8 cellular contexts compared by ENCODE assay signal in the genomic region with DNA sequence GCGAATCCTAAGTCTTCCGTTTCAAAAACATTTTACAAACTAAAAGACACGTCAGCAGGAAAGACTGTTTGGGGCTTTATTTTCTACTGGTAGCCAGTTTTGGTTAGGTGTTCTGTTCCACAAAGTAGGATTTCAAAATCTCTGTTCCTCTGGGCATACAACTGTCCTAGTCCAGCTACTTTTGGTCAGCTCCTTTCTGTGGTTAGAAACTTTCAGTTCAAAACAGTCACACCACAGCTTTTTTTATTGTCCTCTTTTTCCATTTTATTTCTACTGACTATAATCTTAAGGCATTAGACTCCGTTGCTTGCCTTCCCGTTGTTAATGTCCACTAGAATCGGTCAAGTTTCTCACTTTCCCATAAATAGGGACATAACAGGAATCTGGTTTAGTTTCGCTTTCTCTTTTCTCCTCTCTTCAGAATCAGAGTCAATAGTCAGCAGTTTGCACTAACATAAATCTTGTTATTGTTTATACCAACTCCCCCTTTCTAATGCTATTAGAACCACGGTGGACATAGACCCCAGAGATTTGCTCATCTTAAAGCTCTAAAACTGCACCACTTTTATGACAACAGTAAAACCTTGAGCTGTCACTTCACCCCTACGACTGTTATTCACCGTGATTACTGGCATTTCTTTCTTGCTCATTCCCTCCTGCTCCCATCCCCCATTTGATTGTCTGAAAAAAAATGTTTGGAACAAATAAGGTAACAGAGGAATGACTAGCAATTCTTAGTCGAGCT. TPM values are rescaled to one million over a fixed set of nuclear protein-coding genes. Genes with fewer than 3 reads are reported as not detected.
DNase-seq lines count a peak whose midpoint lies in the region; ATAC-seq, FAIRE-seq and TF ChIP-seq lines count a peak whose summit lies in the region.

No MANE protein-coding gene starts in this region.

- peak overlapping the region; percentile 90 for H3K4me2 ChIP-seq in astrocyte (ENCODE audit: low read length)

- H3K9ac ChIP-seq in astrocyte (ENCODE audit: low read length) = peak overlapping the region; percentile 79

- H2AFZ ChIP-seq in astrocyte (ENCODE audit: low read depth, low read length) = peak overlapping the region; percentile 77

- H3K36me3 Mint-ChIP-seq in astrocyte (ENCODE audit: low read depth, unreplicated experiment) = no peaks in the 10 kb centered on the region

- H3K4me1 ChIP-seq in astrocyte (ENCODE audit: insufficient read depth, low read length) = peaks cover 3% of the 10 kb centered on the region
- no peaks in the 10 kb centered on the region for H3K4me1 ChIP-seq in thymus (ENCODE audit: control insufficient read depth, insufficient read depth, low read length)

- H3K9me3 ChIP-seq in astrocyte (ENCODE audit: insufficient read depth, low read depth, low read length) (no peaks in the 10 kb centered on the region), thymus (ENCODE audit: control insufficient read depth) (no peaks in the 10 kb centered on the region)

- H4K20me1 ChIP-seq in astrocyte (ENCODE audit: insufficient read depth, low read length) = no peaks in the 10 kb centered on the region

- peak overlapping the region; percentile 26 for H3K27ac ChIP-seq in astrocyte (ENCODE audit: low read depth, low read length)
- H3K27ac ChIP-seq in thymus (ENCODE audit: low read depth) = no peak overlapping the region

- no peak overlapping the region for H3K4me3 Mint-ChIP-seq in astrocyte (ENCODE audit: unreplicated experiment)

- no peaks in the 10 kb centered on the region for H3K27me3 ChIP-seq in astrocyte (ENCODE audit: insufficient read depth, low read length)
- H3K27me3 ChIP-seq in thymus (ENCODE audit: control insufficient read depth, insufficient read depth) = no peaks in the 10 kb centered on the region

- H3K4me3 ChIP-seq in astrocyte (ENCODE audit: insufficient read depth, low read depth, low read length) (peak overlapping the region; percentile 70), thymus (ENCODE audit: low read length) (peak overlapping the region; percentile 22)

- TF ChIP-seq CTCF in astrocyte (IDR thresholded peaks at IDR 0.05; ENCODE audit: insufficient read depth, low read depth, low read length) = no peak

- H3K79me2 ChIP-seq in astrocyte (ENCODE audit: insufficient read depth, low read length) = no peaks in the 10 kb centered on the region

- no peak for ATAC-seq in HG02852 (IDR thresholded peaks at IDR 0.05; ENCODE audit: unreplicated experiment)
- no peak for ATAC-seq in GM19455 (IDR thresholded peaks at IDR 0.05; ENCODE audit: unreplicated experiment)

- 42% methylated on average over 11 of the region's 11 CpGs for WGBS in thymus

- DNase-seq in HS-5 (ENCODE audit: low read depth) (peak; percentile 8), astrocyte (ENCODE audit: low read depth) (peak; percentile 33), left kidney (ENCODE audit: low read depth, low spot score) (peak; percentile 67), amygdala (lab: John Stamatoyannopoulos, UW) (no peak)

- FAIRE-seq in A204.1 (lab: Jason Lieb, UNC) (peak; percentile 96), astrocyte (lab: Jason Lieb, UNC) (peak; percentile 17)

- no peaks in the 10 kb centered on the region for H3K36me3 ChIP-seq in astrocyte (ENCODE audit: insufficient read depth, low read length)
- H3K36me3 ChIP-seq in thymus (ENCODE audit: control insufficient read depth, insufficient read depth) = no peaks in the 10 kb centered on the region

- H3K4me1 Mint-ChIP-seq in astrocyte (ENCODE audit: low read depth, unreplicated experiment) = peaks cover 4% of the 10 kb centered on the region

- H3K9me3 Mint-ChIP-seq in astrocyte (ENCODE audit: unreplicated experiment) = no peaks in the 10 kb centered on the region

- peak overlapping the region; percentile 13 for H3K27ac Mint-ChIP-seq in astrocyte (ENCODE audit: unreplicated experiment)

- no peaks in the 10 kb centered on the region for H3K27me3 Mint-ChIP-seq in astrocyte (ENCODE audit: low read depth, unreplicated experiment)

RNA-seq across cellular contexts. Expression of a gene that starts 41.5 kb away (rescaled TPM):
- total RNA-seq in astrocyte = 2.2 and 2.6 TPM in 2 replicates
- 1.0 TPM for polyA plus RNA-seq in thymus

Comparison
In these comparisons a context has a peak if more than half of its experiments do, and no peak if none do; other contexts are left out.
1. DNase-seq: peak in HS-5 (single experiment), astrocyte (single experiment) and left kidney (single experiment); none in amygdala (0 of 56).